ENCODE assay signal across 2 cellular contexts in genomic region chr6:35082733-35083403, GRCh38.
TF ChIP-seq lines count a peak whose summit lies in the region.

No MANE protein-coding gene starts in this region.

TF ChIP-seq in HEK293, 187 proteins besides CTCF, POLR2A, EP300 and RAD21:
- TF ChIP-seq ZNF311 (tag by site-specific recombination; IDR thresholded peaks at IDR 0.05; ENCODE audit: borderline replicate concordance) (no peak), ZNF585B (tag by site-specific recombination; IDR thresholded peaks at IDR 0.05) (no peak), ZIC2 (tag by site-specific recombination; IDR thresholded peaks at IDR 0.05) (peak; percentile 50)
TF ChIP-seq in HEK293: peak in this region for 1.

TF ChIP-seq in H1, 55 proteins besides CTCF, POLR2A, EP300 and RAD21:
- TF ChIP-seq RFX5 (IDR thresholded peaks at IDR 0.05; ENCODE audit: borderline replicate concordance, low read depth, low read length) (no peak), CTBP2 (IDR thresholded peaks at IDR 0.05; ENCODE audit: borderline replicate concordance, insufficient read depth, insufficient read length, low read length) (no peak), PHF8 (conservative IDR thresholded peaks at IDR 0.05; ENCODE audit: low read depth, low read length) (no peak), E2F6 (IDR thresholded peaks at IDR 0.05) (no peak), ASH2L (IDR thresholded peaks at IDR 0.05; ENCODE audit: low read length) (no peak), EGR1 (IDR thresholded peaks at IDR 0.05; ENCODE audit: borderline replicate concordance, low read depth, low read length) (no peak), TAF7 (optimal IDR thresholded peaks at IDR 0.05; ENCODE audit: borderline replicate concordance, low read depth, low read length) (no peak), BACH1 (IDR thresholded peaks at IDR 0.05; ENCODE audit: low read length) (no peak), NRF1 (IDR thresholded peaks at IDR 0.05; ENCODE audit: low read depth, low read length) (no peak)
